In genomic region chr2:30959653-30960052, GRCh38 we compare ENCODE assay signal across 9 cellular contexts.
"Had no signal": no experiment of that assay in that cellular context is flagged by ENCODE, and none has a peak within 500 bp of the region (broad histone marks: within the 10 kb centered on the region; RNA-seq: fewer than 3 reads in every experiment).

No MANE protein-coding gene starts in this region.

- H3K27ac Mint-ChIP-seq: GM23338, IgD-negative memory B cell had no signal

- H3K9ac ChIP-seq: KMS-11 had no signal

- H3K4me3 Mint-ChIP-seq: GM23338, H9, IgD-negative memory B cell had no signal

- H3K4me2 ChIP-seq: GM23338, KMS-11 had no signal

- H3K4me3 ChIP-seq: GM23338 had no signal

- H3K27ac ChIP-seq: HL-60, KMS-11 had no signal

- H3K9me3 Mint-ChIP-seq: GM23338, H9, IgD-negative memory B cell had no signal

- FAIRE-seq: H1, H54 had no signal

- H3K4me1 Mint-ChIP-seq: IgD-negative memory B cell had no signal

- H3K27me3 Mint-ChIP-seq: IgD-negative memory B cell had no signal

- DNase-seq: H9, HCEC 1CT, Karpas-422 had no signal

- H2AFZ ChIP-seq: GM23338 had no signal
